Comparison of ENCODE assay signal across 8 cellular contexts in the genomic region with DNA sequence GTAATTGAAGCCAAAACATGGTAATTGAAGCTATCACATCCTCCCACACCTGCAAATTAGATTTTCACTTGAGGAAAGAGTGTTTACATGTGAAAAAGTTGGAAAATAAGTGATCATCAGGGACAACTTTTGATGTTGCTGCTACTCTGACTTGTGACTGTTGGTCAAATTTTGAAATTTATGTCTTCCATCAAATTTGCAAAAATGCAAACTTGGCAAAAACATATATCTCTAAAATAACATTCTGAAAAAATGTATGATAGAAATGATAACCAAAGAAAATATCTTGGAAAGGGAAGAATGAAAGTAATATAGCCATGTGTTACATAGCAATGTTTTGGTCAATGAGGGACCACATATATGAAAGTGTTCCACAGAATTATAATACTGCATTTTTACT.
"Had no signal": no experiment of that assay in that cellular context is flagged by ENCODE, and none has a peak within 500 bp of the region (broad histone marks: within the 10 kb centered on the region; RNA-seq: fewer than 3 reads in every experiment).

No MANE protein-coding gene starts in this region.

- ATAC-seq: GM12878 had no signal

- FAIRE-seq: G401.6, GM12878, GM12891, GM12892, GM18507, GM19239 had no signal

- H3K4me3 ChIP-seq: GM12878 had no signal

- DNase-seq: GDM1, GF-D8 had no signal
